In genomic region chr20:35884541-35884865, GRCh38 we compare ENCODE assay signal across 2 cellular contexts.
TF ChIP-seq lines count a peak whose summit lies in the region.

No MANE protein-coding gene starts in this region.

TF ChIP-seq in SK-N-SH, 30 proteins besides CTCF, POLR2A, EP300 and RAD21 (continued from another document):
- TF ChIP-seq IRF3 (IDR thresholded peaks at IDR 0.05; ENCODE audit: low read depth, low read length) (no peak), RXRA (IDR thresholded peaks at IDR 0.05; ENCODE audit: borderline replicate concordance, low read depth) (no peak), GATA2 (CRISPR knock-in tag; IDR thresholded peaks at IDR 0.05) (no peak), POLR2AphosphoS5 (IDR thresholded peaks at IDR 0.05; ENCODE audit: low read depth, low read length) (no peak), FOXM1 (IDR thresholded peaks at IDR 0.05; ENCODE audit: low read depth) (no peak)

TF ChIP-seq in SK-N-SH treated with all-trans-retinoic acid at 6 μM for 48 hours, 23 proteins besides CTCF, POLR2A, EP300 and RAD21 (continued from another document):
- no peak for TF ChIP-seq SNAI2 (CRISPR knock-in tag; IDR thresholded peaks at IDR 0.05)
- TF ChIP-seq ZC3H10 (CRISPR knock-in tag; IDR thresholded peaks at IDR 0.05): no peak
- TF ChIP-seq CREB5 (CRISPR knock-in tag; IDR thresholded peaks at IDR 0.05; ENCODE audit: low read depth): no peak
- TF ChIP-seq ZNF70 (CRISPR knock-in tag; IDR thresholded peaks at IDR 0.05): no peak
- no peak for TF ChIP-seq TOX (CRISPR knock-in tag; IDR thresholded peaks at IDR 0.05; ENCODE audit: borderline replicate concordance)
- TF ChIP-seq GLIS3 (CRISPR knock-in tag; IDR thresholded peaks at IDR 0.05): no peak
- no peak for TF ChIP-seq ARNTL (CRISPR knock-in tag; IDR thresholded peaks at IDR 0.05; ENCODE audit: borderline replicate concordance, low read depth)
